ENCODE assay signal across 15 cellular contexts in genomic region chr10:68628576-68629127, GRCh38.
A peak's percentile ranks its signal among the peaks of the same experiment; 100 is the strongest.
DNase-seq lines count a peak whose midpoint lies in the region; ATAC-seq, FAIRE-seq and TF ChIP-seq lines count a peak whose summit lies in the region.
"Had no signal": no experiment of that assay in that cellular context is flagged by ENCODE, and none has a peak within 500 bp of the region (broad histone marks: within the 10 kb centered on the region; RNA-seq: fewer than 3 reads in every experiment).

No MANE protein-coding gene starts in this region.

- no peak overlapping the region for H3K27ac ChIP-seq in WERI-Rb-1
- H3K27ac ChIP-seq: epithelial cell of prostate had no signal

- H3K36me3 ChIP-seq in WERI-Rb-1, result no peaks in the 10 kb centered on the region

- H3K27me3 ChIP-seq in WERI-Rb-1 (ENCODE audit: insufficient read depth, low read depth, severe bottlenecking), result no peaks in the 10 kb centered on the region

- ATAC-seq in left ventricle myocardium superior (peak; percentile 48), Right ventricle myocardium inferior (no peak), HG03045 (IDR thresholded peaks at IDR 0.05; ENCODE audit: unreplicated experiment) (no peak)

- no peak for FAIRE-seq in urothelium cell line (lab: Jason Lieb, UNC)
- FAIRE-seq: H1 had no signal

- H3K9me3 ChIP-seq in WERI-Rb-1 (ENCODE audit: severe bottlenecking), result no peaks in the 10 kb centered on the region

- DNase-seq in left ventricle myocardium superior (no peak), Right ventricle myocardium inferior (ENCODE audit: missing footprints) (no peak), NCI-H2227 treated with DMSO at 0.1 percent for 48 hours (lab: John Stamatoyannopoulos, UW) (peak; percentile 13), urothelium cell line (ENCODE audit: low spot score) (peak; percentile 16), NCI-H1436 treated with DMSO at 0.1 percent for 48 hours (lab: John Stamatoyannopoulos, UW) (no peak), WERI-Rb-1 (no peak)
- DNase-seq in central memory CD4-positive, alpha-beta T cell, result peak; percentile 26
- DNase-seq: amygdala, C1 segment of cervical spinal cord, Karpas-422, NCI-H748 treated with DMSO at 0.1 percent for 48 hours had no signal

- intact Hi-C loops in left ventricle myocardium superior (cut with micrococcal nuclease), result no loop called here
- intact Hi-C loops in Right ventricle myocardium inferior (cut with DNase I), result no loop called here

- no peak overlapping the region for H3K4me3 ChIP-seq in WERI-Rb-1 (ENCODE audit: low read depth, low read length)
- H3K4me3 ChIP-seq: smooth muscle cell had no signal

- no peak for TF ChIP-seq CTCF in WERI-Rb-1 (IDR thresholded peaks at IDR 0.05; ENCODE audit: low read depth, low read length)

Comparison
In these comparisons a context has a peak if more than half of its experiments do, and no peak if none do; other contexts are left out.
1. DNase-seq: peak in NCI-H2227 treated with DMSO at 0.1 percent for 48 hours (single experiment), central memory CD4-positive, alpha-beta T cell (single experiment) and urothelium cell line (single experiment); none in left ventricle myocardium superior (single experiment), Right ventricle myocardium inferior (single experiment), NCI-H1436 treated with DMSO at 0.1 percent for 48 hours (single experiment) and WERI-Rb-1 (single experiment).